Comparison of ENCODE assay signal across 8 cellular contexts in genomic region chr4:141220271-141220654, GRCh38. TPM values are rescaled to one million over a fixed set of nuclear protein-coding genes. Genes with fewer than 3 reads are reported as not detected.
A peak's percentile ranks its signal among the peaks of the same experiment; 100 is the strongest.
DNase-seq lines count a peak whose midpoint lies in the region; ATAC-seq and TF ChIP-seq lines count a peak whose summit lies in the region.

No MANE protein-coding gene starts in this region.

- H3K27me3 ChIP-seq in brain microvascular endothelial cell (replicated peaks): no peaks in the 10 kb centered on the region
- H3K27me3 ChIP-seq in mesenchymal stem cell (ENCODE audit: control insufficient read depth in 1 of 2, insufficient read depth in 1 of 2, low read length in 2 of 2): no peaks in the 10 kb centered on the region

- in situ Hi-C loops in brain microvascular endothelial cell (cut with HindIII; ENCODE audit: low pct_ligation_motif_present, low sequenced_read_pairs): no loop called here

- DNase-seq in activated T-cell treated with anti-CD3 and anti-CD28 coated beads, Interleukin-2, amount 50 U/mL, for 24 hours: no peak
- no peak for DNase-seq in activated T-cell treated with anti-CD3 and anti-CD28 coated beads, Interleukin-2, amount 50 U/mL, for 48 hours
- DNase-seq in brain microvascular endothelial cell: no peak
- no peak for DNase-seq in mesenchymal stem cell
- DNase-seq in foreskin melanocyte: no peak
- no peak for DNase-seq in ecto neural progenitor cell (ENCODE audit: low spot score)
- no peak for DNase-seq in NCI-H510A (lab: John Stamatoyannopoulos, UW)

- H2AK5ac ChIP-seq in mesenchymal stem cell (ENCODE audit: low read length, severe bottlenecking): no peak overlapping the region

- H2BK15ac ChIP-seq in mesenchymal stem cell (ENCODE audit: low read depth, poor library complexity, severe bottlenecking): no peak overlapping the region

- H3K9me3 ChIP-seq in mesenchymal stem cell (ENCODE audit: control insufficient read depth, low read length): no peaks in the 10 kb centered on the region

- H3K36me3 ChIP-seq in brain microvascular endothelial cell (replicated peaks) (no peaks in the 10 kb centered on the region), mesenchymal stem cell (ENCODE audit: control insufficient read depth in 1 of 2, insufficient read depth in 2 of 2, low read depth in 1 of 2, low read length in 2 of 2) (peaks cover 0 to 29% of the 10 kb centered on the region in 2 experiments)

- H3K79me1 ChIP-seq in mesenchymal stem cell (replicated peaks; ENCODE audit: low read length, poor library complexity, severe bottlenecking): peaks cover 5% of the 10 kb centered on the region

- H3K4me2 ChIP-seq in mesenchymal stem cell (ENCODE audit: low read length, poor library complexity, severe bottlenecking): peak overlapping the region; percentile 17

- H2AFZ ChIP-seq in mesenchymal stem cell (ENCODE audit: low read depth, low read length): peak overlapping the region; percentile 7

- no peak overlapping the region for H2BK120ac ChIP-seq in mesenchymal stem cell (ENCODE audit: low read depth, low read length)

- H3K27me3 Mint-ChIP-seq in activated T-cell treated with anti-CD3 and anti-CD28 coated beads, Interleukin-2, amount 50 U/mL, for 24 hours: peaks cover 9% of the 10 kb centered on the region

- H3K9me3 Mint-ChIP-seq in activated T-cell treated with anti-CD3 and anti-CD28 coated beads, Interleukin-2, amount 50 U/mL, for 24 hours: no peaks in the 10 kb centered on the region

- ATAC-seq in HG03432 (IDR thresholded peaks at IDR 0.05; ENCODE audit: unreplicated experiment): peak; percentile 12

- H3K4me3 Mint-ChIP-seq in activated T-cell treated with anti-CD3 and anti-CD28 coated beads, Interleukin-2, amount 50 U/mL, for 24 hours: peak overlapping the region; percentile 90

- H3K36me3 Mint-ChIP-seq in activated T-cell treated with anti-CD3 and anti-CD28 coated beads, Interleukin-2, amount 50 U/mL, for 24 hours (ENCODE audit: low read depth): peaks cover 42% of the 10 kb centered on the region

- H3K4ac ChIP-seq in mesenchymal stem cell (ENCODE audit: low read depth in 1 of 2, low read length in 2 of 2): peak overlapping the region in 1 of 2 experiments; percentile 79

- no peak overlapping the region for H2BK5ac ChIP-seq in mesenchymal stem cell (ENCODE audit: low read depth, low read length, poor library complexity, severe bottlenecking)

- no peak for TF ChIP-seq CTCF in brain microvascular endothelial cell (IDR thresholded peaks at IDR 0.05; ENCODE audit: low read depth, low read length, missing control alignments)

- H3K23ac ChIP-seq in mesenchymal stem cell (ENCODE audit: low read length in 2 of 2): no peak overlapping the region

- H3K14ac ChIP-seq in mesenchymal stem cell (ENCODE audit: low read length in 2 of 2): no peak overlapping the region

- H3K4me1 ChIP-seq in mesenchymal stem cell (ENCODE audit: control insufficient read depth, insufficient read depth, low read depth, low read length): peaks cover 2% of the 10 kb centered on the region

- H3K27ac Mint-ChIP-seq in activated T-cell treated with anti-CD3 and anti-CD28 coated beads, Interleukin-2, amount 50 U/mL, for 24 hours: peak overlapping the region; percentile 96

- H4K91ac ChIP-seq in mesenchymal stem cell (ENCODE audit: low read length): peak overlapping the region; percentile 57

- H3K4me1 Mint-ChIP-seq in activated T-cell treated with anti-CD3 and anti-CD28 coated beads, Interleukin-2, amount 50 U/mL, for 24 hours (ENCODE audit: low read depth): peaks cover 43% of the 10 kb centered on the region

- no peak overlapping the region for H3K18ac ChIP-seq in mesenchymal stem cell (ENCODE audit: low read depth in 1 of 2, low read length in 2 of 2)

- WGBS in mesenchymal stem cell: 96% methylated on average over 7 of the region's 7 CpGs

- no peak overlapping the region for H2BK12ac ChIP-seq in mesenchymal stem cell (ENCODE audit: low read length in 2 of 2)

- peak overlapping the region; percentile 96 for H4K8ac ChIP-seq in mesenchymal stem cell (ENCODE audit: low read length)

- H3K9ac ChIP-seq in mesenchymal stem cell (ENCODE audit: low read length): peak overlapping the region; percentile 94

- H3K4me3 ChIP-seq in brain microvascular endothelial cell (ENCODE audit: low read depth, low read length) (peak overlapping the region; percentile 88), mesenchymal stem cell (ENCODE audit: insufficient read depth in 1 of 2, low read depth in 1 of 2, low read length in 2 of 2) (peak overlapping the region in 1 of 2 experiments; percentile 82)

- H3K27ac ChIP-seq in brain microvascular endothelial cell (no peak overlapping the region), mesenchymal stem cell (ENCODE audit: low read length, poor library complexity, severe bottlenecking) (peak overlapping the region; percentile 13)

RNA-seq across cellular contexts. Expression of gene ZNF330, which starts 0.4 kb away (rescaled TPM):
- polyA plus RNA-seq in mesenchymal stem cell (2013, experiment 1 of 2): 31.0 TPM
- polyA plus RNA-seq in mesenchymal stem cell (2013, experiment 2 of 2): 31.6 TPM
